In genomic region chr1:28258628-28259251, GRCh38 we compare ENCODE assay signal across 1 cellular context.
TF ChIP-seq lines count a peak whose summit lies in the region.

No MANE protein-coding gene starts in this region.

TF ChIP-seq in HepG2, 621 proteins besides CTCF, POLR2A, EP300 and RAD21:
- TF ChIP-seq ONECUT2 (CRISPR knock-in tag; IDR thresholded peaks at IDR 0.05) = no peak
- TF ChIP-seq ZNF44 (CRISPR knock-in tag; IDR thresholded peaks at IDR 0.05) = no peak
- TF ChIP-seq ZNF691 (CRISPR knock-in tag; IDR thresholded peaks at IDR 0.05; ENCODE audit: borderline replicate concordance, low read depth) = 0 out of 2 replicates have a peak, but pooled peaks have one; percentile 23
- TF ChIP-seq MEF2D (CRISPR knock-in tag; IDR thresholded peaks at IDR 0.05) = 0 out of 2 replicates have a peak, but pooled peaks have one; percentile 21
- no peak for TF ChIP-seq ZSCAN31 (CRISPR knock-in tag; IDR thresholded peaks at IDR 0.05; ENCODE audit: low read depth)
- TF ChIP-seq ETV6 (CRISPR knock-in tag; conservative IDR thresholded peaks at IDR 0.05) = no peak
- TF ChIP-seq ZNF335 (CRISPR knock-in tag; IDR thresholded peaks at IDR 0.05) = no peak
